8 cellular contexts compared by ENCODE assay signal in the genomic region with DNA sequence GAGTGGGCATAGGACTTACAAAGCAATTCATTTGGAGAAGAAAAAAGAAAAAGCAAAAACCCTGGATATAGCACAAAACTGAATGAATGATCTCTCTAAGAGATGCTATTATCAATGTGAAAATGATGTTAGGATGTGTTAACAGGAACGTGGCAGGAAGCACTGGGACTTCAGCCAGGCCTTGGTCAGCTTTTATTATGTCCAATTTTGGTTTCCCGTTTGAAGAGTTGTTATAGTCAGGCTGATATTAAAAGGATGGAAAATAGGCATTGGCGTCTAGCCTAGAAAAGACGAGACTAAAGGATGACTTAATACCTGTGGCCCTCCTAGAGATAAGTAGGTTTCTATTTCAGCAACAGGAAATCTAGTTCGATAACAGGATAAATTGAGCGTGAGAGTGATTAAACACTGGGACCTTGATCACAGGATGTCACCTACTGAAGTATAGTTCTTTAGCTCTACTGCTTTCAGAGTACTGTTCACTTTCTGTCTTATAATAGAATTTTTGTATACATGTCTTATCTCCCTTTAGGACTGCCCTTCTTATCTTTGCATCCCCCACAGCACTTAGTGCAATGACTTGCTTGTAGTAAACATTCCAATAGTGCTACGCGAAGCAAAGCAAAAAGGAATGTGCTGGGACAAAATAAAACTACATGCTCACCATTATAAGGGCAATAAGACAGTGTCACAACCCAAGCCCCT.
DNase-seq lines count a peak whose midpoint lies in the region; ATAC-seq, FAIRE-seq and TF ChIP-seq lines count a peak whose summit lies in the region.

No MANE protein-coding gene starts in this region.

- TF ChIP-seq RAD21 in HepG2 (CRISPR knock-in tag; IDR thresholded peaks at IDR 0.05): no peak

- 47% methylated on average over 8 of the region's 8 CpGs for WGBS in HepG2 (ENCODE audit: low lambda C conversion rate)

- H3K9ac ChIP-seq in HepG2 (ENCODE audit: insufficient read depth, low read depth, low read length) (no peak overlapping the region), kidney (ENCODE audit: low read length in 2 of 2) (no peak overlapping the region)

- H3K79me2 ChIP-seq in HepG2 (ENCODE audit: insufficient read depth, low read length): no peaks in the 10 kb centered on the region

- FAIRE-seq in HepG2 (lab: Jason Lieb, UNC) (no peak), kidney (lab: Jason Lieb, UNC) (no peak)

- H3K4me3 Mint-ChIP-seq in activated T-cell treated with anti-CD3 and anti-CD28 coated beads, Interleukin-2, amount 50 U/mL, for 24 hours: no peak overlapping the region

- ATAC-seq in HepG2: no peak

- CTCF ChIA-PET in HepG2 (lab: Yijun Ruan, JAX; ENCODE audit: low intra/inter-chr PET ratio, low total read pairs): no interaction called here

- H3K27me3 ChIP-seq in HepG2 (ENCODE audit: control insufficient read depth in 1 of 2, insufficient read depth in 2 of 2, low read length in 2 of 2): no peaks in the 10 kb centered on the region

- in situ Hi-C loops in HepG2 (cut with HindIII; ENCODE audit: extremely low pct_ligation_motif_present, low pct_unique_long_range_greater_than_20kb): no loop called here

- H3K4me3 ChIP-seq in HepG2 (replicated peaks in 1 of 3; ENCODE audit: insufficient read depth in 1 of 3, low read depth in 2 of 3, low read length in 3 of 3) (no peak overlapping the region), kidney (ENCODE audit: low read length in 2 of 2) (no peak overlapping the region)

- peak overlapping the region; percentile 32 for H3K27ac Mint-ChIP-seq in activated T-cell treated with anti-CD3 and anti-CD28 coated beads, Interleukin-2, amount 50 U/mL, for 24 hours

- H3K4me1 ChIP-seq in HepG2 (ENCODE audit: insufficient read depth, low read length) (peaks cover 36% of the 10 kb centered on the region), kidney (ENCODE audit: control insufficient read depth in 1 of 2, insufficient read depth in 1 of 2, low read depth in 1 of 2, low read length in 2 of 2) (peaks cover 0 to 3% of the 10 kb centered on the region in 2 donors)

- H3K27me3 Mint-ChIP-seq in activated T-cell treated with anti-CD3 and anti-CD28 coated beads, Interleukin-2, amount 50 U/mL, for 24 hours: peaks cover 10% of the 10 kb centered on the region

- H3K27ac ChIP-seq in HepG2 (ENCODE audit: extremely low read length, insufficient read depth, low read length): no peak overlapping the region
- peak overlapping the region in 1 of 2 donors; percentile 26 for H3K27ac ChIP-seq in kidney (ENCODE audit: low read depth in 2 of 2, low read length in 2 of 2)

- H2AFZ ChIP-seq in HepG2 (ENCODE audit: low read length): no peak overlapping the region

- no peaks in the 10 kb centered on the region for H3K36me3 Mint-ChIP-seq in activated T-cell treated with anti-CD3 and anti-CD28 coated beads, Interleukin-2, amount 50 U/mL, for 24 hours (ENCODE audit: low read depth)

- TF ChIP-seq EP300 in HepG2 (IDR thresholded peaks at IDR 0.05; ENCODE audit: low read depth in 2 of 2, low read length in 2 of 2) (no peak), HepG2 (CRISPR knock-in tag; IDR thresholded peaks at IDR 0.05; ENCODE audit: borderline replicate concordance) (no peak)

- H3K4me2 ChIP-seq in HepG2 (ENCODE audit: low read depth, low read length): peak overlapping the region; percentile 28; the same call in 1 of the 2 replicates

- H3K36me3 ChIP-seq in HepG2 (replicated peaks in 1 of 2; ENCODE audit: control insufficient read depth in 1 of 2, insufficient read depth in 2 of 2, low read length in 2 of 2) (no peaks in the 10 kb centered on the region), kidney (ENCODE audit: control insufficient read depth in 1 of 2, insufficient read depth in 2 of 2, low read length in 2 of 2) (peaks cover 0 to 2% of the 10 kb centered on the region in 2 donors)

- H3K9me3 ChIP-seq in HepG2 (ENCODE audit: low read length) (no peaks in the 10 kb centered on the region), kidney (ENCODE audit: control insufficient read depth in 1 of 2, low read length in 2 of 2) (no peaks in the 10 kb centered on the region)

- H3K4me1 Mint-ChIP-seq in activated T-cell treated with anti-CD3 and anti-CD28 coated beads, Interleukin-2, amount 50 U/mL, for 24 hours (ENCODE audit: low read depth): peaks cover 26% of the 10 kb centered on the region

- intact Hi-C loops in HepG2 (cut with micrococcal nuclease; ENCODE audit: unreplicated experiment) (no loop called here), kidney (cut with DNase I) (no loop called here)

- no peak for TF ChIP-seq POLR2A in HepG2 (IDR thresholded peaks at IDR 0.05; ENCODE audit: insufficient read depth in 1 of 2, low read depth in 2 of 2, low read length in 2 of 2)

- no peaks in the 10 kb centered on the region for H3K9me3 Mint-ChIP-seq in activated T-cell treated with anti-CD3 and anti-CD28 coated beads, Interleukin-2, amount 50 U/mL, for 24 hours

- TF ChIP-seq CTCF in HepG2 (CRISPR knock-in tag; IDR thresholded peaks at IDR 0.05) (no peak), kidney (IDR thresholded peaks at IDR 0.05; ENCODE audit: borderline replicate concordance, extremely low read depth, insufficient read depth) (no peak)

- no TSS peak for BruUV-seq in HepG2 (replicated peaks; lab: Mats Ljungman, UMichigan)

- DNase-seq in activated T-cell treated with anti-CD3 and anti-CD28 coated beads, Interleukin-2, amount 50 U/mL, for 24 hours: no peak
- DNase-seq in activated T-cell treated with anti-CD3 and anti-CD28 coated beads for 4 hours (no peak), astrocyte of the hippocampus (ENCODE audit: low read depth, low spot score) (peak; percentile 57), HepG2 (ENCODE audit: low spot score) (peak; percentile 21), ureter (ENCODE audit: low spot score) (peak; percentile 64), kidney (no peak), nucleus accumbens (lab: John Stamatoyannopoulos, UW) (no peak), cerebellar nuclear complex (lab: John Stamatoyannopoulos, UW) (no peak)

- POLR2A ChIA-PET in HepG2 (lab: Yijun Ruan, JAX): interaction anchor here (1.3 kb wide), 1 partner anchor 15 kb away, joined by 4 read pairs; no protein-coding TSS in a partner anchor

- H4K20me1 ChIP-seq in HepG2 (ENCODE audit: insufficient read depth, low read length): no peaks in the 10 kb centered on the region

TF ChIP-seq in HepG2, 621 proteins besides CTCF, POLR2A, EP300 and RAD21:
- no peak for TF ChIP-seq ZNF749 (CRISPR knock-in tag; IDR thresholded peaks at IDR 0.05; ENCODE audit: borderline replicate concordance)
- no peak for TF ChIP-seq NR1H2 (CRISPR knock-in tag; IDR thresholded peaks at IDR 0.05; ENCODE audit: borderline replicate concordance, low read depth)
- TF ChIP-seq AGO2 (optimal IDR thresholded peaks at IDR 0.05; ENCODE audit: low read depth, low read length): no peak
- TF ChIP-seq ZNF138 (CRISPR knock-in tag; IDR thresholded peaks at IDR 0.05; ENCODE audit: low read depth): no peak
- TF ChIP-seq, protein P1, sequence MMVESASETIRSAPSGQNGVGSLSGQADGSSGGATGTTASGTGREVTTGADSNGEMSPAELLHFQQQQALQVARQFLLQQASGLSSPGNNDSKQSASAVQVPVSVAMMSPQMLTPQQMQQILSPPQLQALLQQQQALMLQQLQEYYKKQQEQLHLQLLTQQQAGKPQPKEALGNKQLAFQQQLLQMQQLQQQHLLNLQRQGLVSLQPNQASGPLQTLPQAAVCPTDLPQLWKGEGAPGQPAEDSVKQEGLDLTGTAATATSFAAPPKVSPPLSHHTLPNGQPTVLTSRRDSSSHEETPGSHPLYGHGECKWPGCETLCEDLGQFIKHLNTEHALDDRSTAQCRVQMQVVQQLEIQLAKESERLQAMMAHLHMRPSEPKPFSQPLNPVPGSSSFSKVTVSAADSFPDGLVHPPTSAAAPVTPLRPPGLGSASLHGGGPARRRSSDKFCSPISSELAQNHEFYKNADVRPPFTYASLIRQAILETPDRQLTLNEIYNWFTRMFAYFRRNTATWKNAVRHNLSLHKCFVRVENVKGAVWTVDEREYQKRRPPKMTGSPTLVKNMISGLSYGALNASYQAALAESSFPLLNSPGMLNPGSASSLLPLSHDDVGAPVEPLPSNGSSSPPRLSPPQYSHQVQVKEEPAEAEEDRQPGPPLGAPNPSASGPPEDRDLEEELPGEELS (CRISPR knock-in tag; IDR thresholded peaks at IDR 0.05): 0 out of 2 replicates have a peak, but pooled peaks have one; percentile 3
- no peak for TF ChIP-seq ZFP62 (CRISPR knock-in tag; IDR thresholded peaks at IDR 0.05)
- no peak for TF ChIP-seq ZNF709 (CRISPR knock-in tag; IDR thresholded peaks at IDR 0.05)

Comparison
In these comparisons a context has a peak if more than half of its experiments do, and no peak if none do; other contexts are left out.
1. DNase-seq: peak in astrocyte of the hippocampus (single experiment), HepG2 (single experiment) and ureter (single experiment); none in activated T-cell treated with anti-CD3 and anti-CD28 coated beads, Interleukin-2, amount 50 U/mL, for 24 hours (single experiment), activated T-cell treated with anti-CD3 and anti-CD28 coated beads for 4 hours (single experiment), kidney (single experiment), nucleus accumbens (0 of 56) and cerebellar nuclear complex (0 of 2).